Comparison of ENCODE assay signal across 1 cellular context in the genomic region with DNA sequence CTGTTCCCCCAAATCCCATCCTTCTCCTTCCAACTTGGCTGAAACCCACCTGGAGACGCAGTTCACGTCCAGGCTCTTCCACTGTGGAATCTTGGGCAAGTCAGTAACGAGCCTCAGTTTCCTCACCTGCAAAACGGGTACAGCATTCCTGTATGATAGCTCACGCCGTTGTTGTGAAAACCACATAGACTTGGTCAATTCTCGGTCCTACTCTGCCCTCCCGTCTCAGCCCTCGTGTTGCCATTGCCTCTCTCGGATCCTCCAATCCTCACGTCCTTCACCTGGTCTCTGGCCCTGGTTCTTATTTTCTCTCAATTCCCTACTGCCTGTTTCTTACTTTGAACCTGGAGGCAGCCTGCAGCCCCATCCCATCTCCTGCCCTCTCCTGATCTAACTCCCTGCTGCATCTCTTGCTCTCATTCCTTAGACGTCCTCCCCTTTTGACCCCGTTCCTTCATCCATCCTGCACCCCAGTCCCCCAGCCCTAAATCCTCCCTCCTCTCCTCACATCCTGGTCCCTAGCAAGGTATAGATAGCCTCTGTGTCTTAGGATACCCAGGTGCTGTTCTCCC.
A peak's percentile ranks its signal among the peaks of the same experiment; 100 is the strongest.
TF ChIP-seq lines count a peak whose summit lies in the region.

No MANE protein-coding gene starts in this region.

TF ChIP-seq in K562, 482 proteins besides CTCF, POLR2A, EP300 and RAD21 (continued from another document):
- TF ChIP-seq SMC3 (conservative IDR thresholded peaks at IDR 0.05; ENCODE audit: insufficient read depth, low read depth, low read length) (no peak), SPI1 (IDR thresholded peaks at IDR 0.05; ENCODE audit: borderline replicate concordance, low read depth, low read length) (no peak), CC2D1A (IDR thresholded peaks at IDR 0.05) (0 out of 2 replicates have a peak, but pooled peaks have one; percentile 15), ETS1 (conservative IDR thresholded peaks at IDR 0.05; ENCODE audit: control insufficient read depth, low read depth, low read length) (no peak), NR2C1 (IDR thresholded peaks at IDR 0.05) (no peak), NR2C1 (tag; IDR thresholded peaks at IDR 0.05) (no peak), SAP30 (IDR thresholded peaks at IDR 0.05; ENCODE audit: borderline replicate concordance, insufficient read depth, low read depth, low read length, poor library complexity, severe bottlenecking) (no peak), CHD4 (IDR thresholded peaks at IDR 0.05; ENCODE audit: insufficient read depth, insufficient replicate concordance, low read depth, low read length, poor library complexity, severe bottlenecking) (no peak), ETV5 (CRISPR knock-in tag; IDR thresholded peaks at IDR 0.05; ENCODE audit: low read depth) (no peak), CBX1 (IDR thresholded peaks at IDR 0.05; ENCODE audit: low read depth) (peak; percentile 61; the same call in 1 of the 2 replicates)
